ENCODE assay signal across 8 cellular contexts in the genomic region with DNA sequence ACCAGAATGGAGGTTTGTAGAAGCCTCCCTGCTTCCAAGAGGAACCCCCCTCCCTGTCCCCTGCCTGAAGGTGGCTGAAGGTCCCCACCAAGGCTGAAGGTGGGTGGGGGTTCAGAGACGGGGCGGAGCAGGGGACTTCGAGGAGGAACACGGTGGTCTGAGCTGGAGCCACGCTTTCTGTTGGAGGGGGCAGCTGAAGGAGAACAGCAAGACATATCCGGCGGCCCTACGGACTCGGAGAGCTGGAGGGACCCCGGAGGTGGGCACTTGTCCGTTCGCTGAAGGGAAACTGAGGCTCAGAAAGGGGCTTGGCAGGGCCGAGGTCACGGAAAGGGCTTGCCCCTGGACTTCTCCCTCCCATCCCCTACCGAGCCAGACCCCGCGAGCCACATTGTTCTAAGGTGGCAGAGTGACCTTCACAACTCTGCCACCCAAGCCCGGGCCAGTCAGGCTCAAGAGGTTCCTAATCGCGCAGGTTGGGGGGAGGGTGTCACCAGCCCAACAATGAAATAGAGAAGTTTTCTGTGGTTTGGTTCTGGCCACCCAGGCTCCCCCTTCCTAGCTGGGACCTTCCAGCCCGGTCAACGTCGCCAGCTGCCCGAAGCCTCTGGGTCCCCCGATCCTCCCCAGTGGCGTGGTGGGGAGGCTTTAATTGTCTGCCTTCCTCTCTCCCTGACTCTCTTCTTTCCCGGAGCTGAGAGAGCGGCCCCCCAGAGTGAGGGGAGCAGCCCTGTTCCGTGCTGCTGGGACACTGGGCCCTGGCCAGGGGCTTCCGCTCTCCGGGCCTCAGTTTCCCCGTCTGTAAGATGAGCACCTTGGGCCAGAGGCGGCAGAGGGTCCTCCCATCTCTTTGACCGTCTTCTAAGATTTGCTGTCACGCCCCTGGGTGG. TPM values are rescaled to one million over a fixed set of nuclear protein-coding genes. Genes with fewer than 3 reads are reported as not detected.
A peak's percentile ranks its signal among the peaks of the same experiment; 100 is the strongest.
DNase-seq lines count a peak whose midpoint lies in the region; ATAC-seq, FAIRE-seq and TF ChIP-seq lines count a peak whose summit lies in the region.

No MANE protein-coding gene starts in this region.

- DNase-seq in NCI-H1436 (lab: John Stamatoyannopoulos, UW) (peak; percentile 16), NCI-H1436 treated with DMSO at 0.1 percent for 48 hours (lab: John Stamatoyannopoulos, UW) (no peak), HCT116 (ENCODE audit: low read depth, low spot score) (no peak), adipocyte (ENCODE audit: low read depth) (peak; percentile 10), neural progenitor cell (ENCODE audit: low spot score) (peak; percentile 43), HTR-8/SVneo (ENCODE audit: insufficient read length, low spot score) (no peak), HuH-7.5 (ENCODE audit: low spot score) (no peak)

- H3K4me3 ChIP-seq in HCT116 (replicated peaks in 1 of 2; ENCODE audit: low read depth in 1 of 2, low read length in 2 of 2), result peak overlapping the region; percentile 49 to 63
- H3K4me3 ChIP-seq in adipocyte (ENCODE audit: low read length), result no peak overlapping the region
- peak overlapping the region; percentile 43 for H3K4me3 ChIP-seq in neural progenitor cell

- H3K27me3 Mint-ChIP-seq in neural progenitor cell (ENCODE audit: insufficient read depth, low read depth), result peaks cover 33% of the 10 kb centered on the region

- TF ChIP-seq CTCF in HCT116 (IDR thresholded peaks at IDR 0.05 in 2 of 3, conservative IDR thresholded peaks at IDR 0.05 in 1 of 3; ENCODE audit: borderline replicate concordance in 1 of 3, insufficient read depth in 1 of 3, low read depth in 2 of 3, low read length in 2 of 3) (no peak), neural progenitor cell (IDR thresholded peaks at IDR 0.05) (no peak)

- intact Hi-C loops in HCT116 (cut with micrococcal nuclease), result no loop called here

- no peaks in the 10 kb centered on the region for H3K36me3 ChIP-seq in HCT116 (ENCODE audit: control insufficient read depth in 1 of 2, insufficient read depth in 2 of 2, low read length in 2 of 2)
- H3K36me3 ChIP-seq in adipocyte (ENCODE audit: control insufficient read depth, insufficient read depth, low read length, severe bottlenecking), result no peaks in the 10 kb centered on the region
- H3K36me3 ChIP-seq in neural progenitor cell, result no peaks in the 10 kb centered on the region

- RAD21 ChIA-PET in HCT116 (lab: Charles Lee; ENCODE audit: low non-redundant PET in 1 of 2, low total read pairs in 2 of 2, uncharacterized antibody in 2 of 2, unreplicated experiment in 2 of 2), result no interaction called here

- peaks cover 65% of the 10 kb centered on the region for H3F3A ChIP-seq in neural progenitor cell (ENCODE audit: low read depth)

- TF ChIP-seq RAD21 in HCT116 (IDR thresholded peaks at IDR 0.05; ENCODE audit: low read depth), result no peak

- H3K4me3 Mint-ChIP-seq in neural progenitor cell, result peak overlapping the region; percentile 87

- POLR2A ChIA-PET in HCT116 (lab: Charles Lee), result no interaction called here

- H3K9me2 ChIP-seq in HCT116 (ENCODE audit: insufficient read depth), result no peaks in the 10 kb centered on the region

- H3K4me1 Mint-ChIP-seq in neural progenitor cell, result peaks cover 40% of the 10 kb centered on the region

- BruUV-seq in HCT116 (replicated peaks; lab: Mats Ljungman, UMichigan), result no TSS peak

- H4K20me1 ChIP-seq in HCT116 (ENCODE audit: insufficient read depth), result no peaks in the 10 kb centered on the region
- H4K20me1 ChIP-seq in neural progenitor cell (ENCODE audit: low read depth), result peaks cover 48% of the 10 kb centered on the region

- CTCF ChIA-PET in HCT116 (lab: Charles Lee), result no interaction called here

- H3K4me1 ChIP-seq in HCT116 (ENCODE audit: control insufficient read depth in 1 of 2, insufficient read depth in 2 of 2, low read length in 2 of 2) (peaks cover 35 to 53% of the 10 kb centered on the region in 2 experiments), adipocyte (ENCODE audit: control insufficient read depth, insufficient read depth, low read length) (no peaks in the 10 kb centered on the region), neural progenitor cell (peaks cover 49% of the 10 kb centered on the region)

- ATAC-seq in HCT116 (no peak), GM21529 (IDR thresholded peaks at IDR 0.05; ENCODE audit: unreplicated experiment) (no peak)

- H3K27ac ChIP-seq in HCT116 (ENCODE audit: low read depth, low read length) (peak overlapping the region; percentile 23; the same call in 1 of the 2 replicates), neural progenitor cell (no peak overlapping the region)

- H2AFZ ChIP-seq in HCT116 (ENCODE audit: low read depth, low read length, poor library complexity, severe bottlenecking) (no peak overlapping the region), neural progenitor cell (replicated peaks) (no peak overlapping the region)

- H3K9me3 ChIP-seq in HCT116 (ENCODE audit: control insufficient read depth in 1 of 2, insufficient read depth in 1 of 2, low read depth in 1 of 2, low read length in 2 of 2), result no peaks in the 10 kb centered on the region
- H3K9me3 ChIP-seq in adipocyte (ENCODE audit: control insufficient read depth, low read length), result no peaks in the 10 kb centered on the region
- H3K9me3 ChIP-seq in neural progenitor cell (ENCODE audit: low read depth), result no peaks in the 10 kb centered on the region

- H3K27ac Mint-ChIP-seq in neural progenitor cell, result no peak overlapping the region

- no peak for TF ChIP-seq POLR2A in HCT116 (IDR thresholded peaks at IDR 0.05; ENCODE audit: borderline replicate concordance, extremely low read depth, insufficient read depth, insufficient read length)

- H3K27me3 ChIP-seq in HCT116 (ENCODE audit: insufficient read depth, low read length) (no peaks in the 10 kb centered on the region), adipocyte (replicated peaks; ENCODE audit: control insufficient read depth, insufficient read depth, low read length) (peaks cover 56% of the 10 kb centered on the region), neural progenitor cell (peaks cover 68% of the 10 kb centered on the region)

- no peaks in the 10 kb centered on the region for H3K9me3 Mint-ChIP-seq in neural progenitor cell

- no peaks in the 10 kb centered on the region for H3K36me3 Mint-ChIP-seq in neural progenitor cell

- H3K79me2 ChIP-seq in HCT116 (ENCODE audit: insufficient read depth, low read length) (no peaks in the 10 kb centered on the region), neural progenitor cell (ENCODE audit: low read depth) (no peaks in the 10 kb centered on the region)

- H3K4me2 ChIP-seq in HCT116 (ENCODE audit: low read length) (peak overlapping the region; percentile 96), neural progenitor cell (peak overlapping the region; percentile 88)

- peak overlapping the region; percentile 63 for H3K9ac ChIP-seq in HCT116 (ENCODE audit: low read length)
- no peak overlapping the region for H3K9ac ChIP-seq in adipocyte (ENCODE audit: low read length)
- no peak overlapping the region for H3K9ac ChIP-seq in neural progenitor cell

- FAIRE-seq in HTR-8/SVneo (lab: Jason Lieb, UNC), result no peak

TF ChIP-seq in HCT116, 20 proteins besides CTCF, POLR2A, EP300 and RAD21:
- TF ChIP-seq CBX3 (IDR thresholded peaks at IDR 0.05; ENCODE audit: low read depth) (no peak), POLR2AphosphoS5 (IDR thresholded peaks at IDR 0.05; ENCODE audit: low read depth, low read length) (no peak), SRF (IDR thresholded peaks at IDR 0.05; ENCODE audit: low read depth) (no peak), YY1 (IDR thresholded peaks at IDR 0.05; ENCODE audit: extremely low read depth, insufficient replicate concordance, low read depth, low read length) (no peak), CEBPB (IDR thresholded peaks at IDR 0.05; ENCODE audit: low read depth) (no peak), FOSL1 (IDR thresholded peaks at IDR 0.05; ENCODE audit: low read depth) (no peak), ELF1 (IDR thresholded peaks at IDR 0.05; ENCODE audit: borderline replicate concordance, low read depth) (no peak)
- TF ChIP-seq, protein P1, sequence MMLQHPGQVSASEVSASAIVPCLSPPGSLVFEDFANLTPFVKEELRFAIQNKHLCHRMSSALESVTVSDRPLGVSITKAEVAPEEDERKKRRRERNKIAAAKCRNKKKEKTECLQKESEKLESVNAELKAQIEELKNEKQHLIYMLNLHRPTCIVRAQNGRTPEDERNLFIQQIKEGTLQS (IDR thresholded peaks at IDR 0.05), result no peak
- TF ChIP-seq, protein P2, sequence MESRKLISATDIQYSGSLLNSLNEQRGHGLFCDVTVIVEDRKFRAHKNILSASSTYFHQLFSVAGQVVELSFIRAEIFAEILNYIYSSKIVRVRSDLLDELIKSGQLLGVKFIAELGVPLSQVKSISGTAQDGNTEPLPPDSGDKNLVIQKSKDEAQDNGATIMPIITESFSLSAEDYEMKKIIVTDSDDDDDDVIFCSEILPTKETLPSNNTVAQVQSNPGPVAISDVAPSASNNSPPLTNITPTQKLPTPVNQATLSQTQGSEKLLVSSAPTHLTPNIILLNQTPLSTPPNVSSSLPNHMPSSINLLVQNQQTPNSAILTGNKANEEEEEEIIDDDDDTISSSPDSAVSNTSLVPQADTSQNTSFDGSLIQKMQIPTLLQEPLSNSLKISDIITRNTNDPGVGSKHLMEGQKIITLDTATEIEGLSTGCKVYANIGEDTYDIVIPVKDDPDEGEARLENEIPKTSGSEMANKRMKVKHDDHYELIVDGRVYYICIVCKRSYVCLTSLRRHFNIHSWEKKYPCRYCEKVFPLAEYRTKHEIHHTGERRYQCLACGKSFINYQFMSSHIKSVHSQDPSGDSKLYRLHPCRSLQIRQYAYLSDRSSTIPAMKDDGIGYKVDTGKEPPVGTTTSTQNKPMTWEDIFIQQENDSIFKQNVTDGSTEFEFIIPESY (IDR thresholded peaks at IDR 0.05; ENCODE audit: extremely low read depth, insufficient replicate concordance, low read length), result no peak

RNA-seq across cellular contexts. Expression of a gene that starts 15.5 kb away (rescaled TPM):
- total RNA-seq in HCT116 (2021; ENCODE audit: unreplicated experiment) (0.61 TPM), neural progenitor cell (ENCODE audit: low replicate concordance) (1.8 and 5.5 TPM in 2 replicates)
- polyA plus RNA-seq in HCT116 (2012), result 0.46 and 0.68 TPM in 2 replicates

RNA-seq across cellular contexts. Expression of a gene that starts 18.6 kb away (rescaled TPM):
- 177 TPM for total RNA-seq in HCT116 (2021; ENCODE audit: unreplicated experiment)
- polyA plus RNA-seq in HCT116 (2012), result 194 and 214 TPM in 2 replicates
- 23.3 and 54.9 TPM in 2 replicates for total RNA-seq in neural progenitor cell (ENCODE audit: low replicate concordance)

RNA-seq across cellular contexts. Expression of a gene that starts 56.6 kb away (rescaled TPM):
- 36.5 TPM for total RNA-seq in HCT116 (2021; ENCODE audit: unreplicated experiment)
- polyA plus RNA-seq in HCT116 (2012), result 19.2 and 25.3 TPM in 2 replicates
- 4.7 and 14.4 TPM in 2 replicates for total RNA-seq in neural progenitor cell (ENCODE audit: low replicate concordance)

Comparison
In these comparisons a context has a peak if more than half of its experiments do, and no peak if none do; other contexts are left out.
1. DNase-seq: peak in NCI-H1436 (single experiment), adipocyte (single experiment) and neural progenitor cell (single experiment); none in NCI-H1436 treated with DMSO at 0.1 percent for 48 hours (single experiment), HCT116 (single experiment), HTR-8/SVneo (single experiment) and HuH-7.5 (single experiment).